1 cellular context compared by ENCODE assay signal in the genomic region with DNA sequence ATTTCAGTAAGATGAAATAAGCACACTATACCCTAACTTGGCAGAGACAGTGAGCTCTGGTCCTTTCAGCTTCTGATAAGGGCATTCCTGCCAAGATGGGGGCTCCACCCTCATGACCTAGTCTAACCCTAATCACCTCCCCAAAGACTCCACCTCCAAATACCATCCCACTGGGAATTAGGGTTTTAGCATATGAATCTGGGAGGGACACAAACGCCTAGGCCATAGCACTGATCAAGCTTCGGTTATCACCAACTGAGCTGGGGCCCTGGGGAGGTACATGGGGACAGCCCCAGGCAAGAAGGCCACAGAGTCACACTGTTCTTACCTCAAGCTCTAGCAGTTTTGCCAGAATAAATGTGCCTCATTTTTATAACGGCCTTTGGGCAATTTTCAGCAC.
TF ChIP-seq lines count a peak whose summit lies in the region.

No MANE protein-coding gene starts in this region.

TF ChIP-seq in GM23338, 12 proteins besides CTCF, POLR2A, EP300 and RAD21 (continued from another document):
- TF ChIP-seq, protein P1, sequence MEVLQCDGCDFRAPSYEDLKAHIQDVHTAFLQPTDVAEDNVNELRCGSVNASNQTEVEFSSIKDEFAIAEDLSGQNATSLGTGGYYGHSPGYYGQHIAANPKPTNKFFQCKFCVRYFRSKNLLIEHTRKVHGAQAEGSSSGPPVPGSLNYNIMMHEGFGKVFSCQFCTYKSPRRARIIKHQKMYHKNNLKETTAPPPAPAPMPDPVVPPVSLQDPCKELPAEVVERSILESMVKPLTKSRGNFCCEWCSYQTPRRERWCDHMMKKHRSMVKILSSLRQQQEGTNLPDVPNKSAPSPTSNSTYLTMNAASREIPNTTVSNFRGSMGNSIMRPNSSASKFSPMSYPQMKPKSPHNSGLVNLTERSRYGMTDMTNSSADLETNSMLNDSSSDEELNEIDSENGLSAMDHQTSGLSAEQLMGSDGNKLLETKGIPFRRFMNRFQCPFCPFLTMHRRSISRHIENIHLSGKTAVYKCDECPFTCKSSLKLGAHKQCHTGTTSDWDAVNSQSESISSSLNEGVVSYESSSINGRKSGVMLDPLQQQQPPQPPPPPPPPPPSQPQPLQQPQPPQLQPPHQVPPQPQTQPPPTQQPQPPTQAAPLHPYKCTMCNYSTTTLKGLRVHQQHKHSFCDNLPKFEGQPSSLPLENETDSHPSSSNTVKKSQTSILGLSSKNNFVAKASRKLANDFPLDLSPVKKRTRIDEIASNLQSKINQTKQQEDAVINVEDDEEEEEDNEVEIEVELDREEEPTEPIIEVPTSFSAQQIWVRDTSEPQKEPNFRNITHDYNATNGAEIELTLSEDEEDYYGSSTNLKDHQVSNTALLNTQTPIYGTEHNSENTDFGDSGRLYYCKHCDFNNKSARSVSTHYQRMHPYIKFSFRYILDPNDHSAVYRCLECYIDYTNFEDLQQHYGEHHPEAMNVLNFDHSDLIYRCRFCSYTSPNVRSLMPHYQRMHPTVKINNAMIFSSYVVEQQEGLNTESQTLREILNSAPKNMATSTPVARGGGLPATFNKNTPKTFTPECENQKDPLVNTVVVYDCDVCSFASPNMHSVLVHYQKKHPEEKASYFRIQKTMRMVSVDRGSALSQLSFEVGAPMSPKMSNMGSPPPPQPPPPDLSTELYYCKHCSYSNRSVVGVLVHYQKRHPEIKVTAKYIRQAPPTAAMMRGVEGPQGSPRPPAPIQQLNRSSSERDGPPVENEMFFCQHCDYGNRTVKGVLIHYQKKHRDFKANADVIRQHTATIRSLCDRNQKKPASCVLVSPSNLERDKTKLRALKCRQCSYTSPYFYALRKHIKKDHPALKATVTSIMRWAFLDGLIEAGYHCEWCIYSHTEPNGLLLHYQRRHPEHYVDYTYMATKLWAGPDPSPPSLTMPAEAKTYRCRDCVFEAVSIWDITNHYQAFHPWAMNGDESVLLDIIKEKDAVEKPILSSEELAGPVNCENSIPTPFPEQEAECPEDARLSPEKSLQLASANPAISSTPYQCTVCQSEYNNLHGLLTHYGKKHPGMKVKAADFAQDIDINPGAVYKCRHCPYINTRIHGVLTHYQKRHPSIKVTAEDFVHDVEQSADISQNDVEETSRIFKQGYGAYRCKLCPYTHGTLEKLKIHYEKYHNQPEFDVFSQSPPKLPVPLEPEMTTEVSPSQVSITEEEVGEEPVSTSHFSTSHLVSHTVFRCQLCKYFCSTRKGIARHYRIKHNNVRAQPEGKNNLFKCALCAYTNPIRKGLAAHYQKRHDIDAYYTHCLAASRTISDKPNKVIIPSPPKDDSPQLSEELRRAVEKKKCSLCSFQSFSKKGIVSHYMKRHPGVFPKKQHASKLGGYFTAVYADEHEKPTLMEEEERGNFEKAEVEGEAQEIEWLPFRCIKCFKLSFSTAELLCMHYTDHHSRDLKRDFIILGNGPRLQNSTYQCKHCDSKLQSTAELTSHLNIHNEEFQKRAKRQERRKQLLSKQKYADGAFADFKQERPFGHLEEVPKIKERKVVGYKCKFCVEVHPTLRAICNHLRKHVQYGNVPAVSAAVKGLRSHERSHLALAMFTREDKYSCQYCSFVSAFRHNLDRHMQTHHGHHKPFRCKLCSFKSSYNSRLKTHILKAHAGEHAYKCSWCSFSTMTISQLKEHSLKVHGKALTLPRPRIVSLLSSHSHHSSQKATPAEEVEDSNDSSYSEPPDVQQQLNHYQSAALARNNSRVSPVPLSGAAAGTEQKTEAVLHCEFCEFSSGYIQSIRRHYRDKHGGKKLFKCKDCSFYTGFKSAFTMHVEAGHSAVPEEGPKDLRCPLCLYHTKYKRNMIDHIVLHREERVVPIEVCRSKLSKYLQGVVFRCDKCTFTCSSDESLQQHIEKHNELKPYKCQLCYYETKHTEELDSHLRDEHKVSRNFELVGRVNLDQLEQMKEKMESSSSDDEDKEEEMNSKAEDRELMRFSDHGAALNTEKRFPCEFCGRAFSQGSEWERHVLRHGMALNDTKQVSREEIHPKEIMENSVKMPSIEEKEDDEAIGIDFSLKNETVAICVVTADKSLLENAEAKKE (CRISPR knock-in tag; IDR thresholded peaks at IDR 0.05): no peak
- TF ChIP-seq, protein P2, sequence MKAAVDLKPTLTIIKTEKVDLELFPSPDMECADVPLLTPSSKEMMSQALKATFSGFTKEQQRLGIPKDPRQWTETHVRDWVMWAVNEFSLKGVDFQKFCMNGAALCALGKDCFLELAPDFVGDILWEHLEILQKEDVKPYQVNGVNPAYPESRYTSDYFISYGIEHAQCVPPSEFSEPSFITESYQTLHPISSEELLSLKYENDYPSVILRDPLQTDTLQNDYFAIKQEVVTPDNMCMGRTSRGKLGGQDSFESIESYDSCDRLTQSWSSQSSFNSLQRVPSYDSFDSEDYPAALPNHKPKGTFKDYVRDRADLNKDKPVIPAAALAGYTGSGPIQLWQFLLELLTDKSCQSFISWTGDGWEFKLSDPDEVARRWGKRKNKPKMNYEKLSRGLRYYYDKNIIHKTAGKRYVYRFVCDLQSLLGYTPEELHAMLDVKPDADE (IDR thresholded peaks at IDR 0.05): no peak
- TF ChIP-seq, protein P3, sequence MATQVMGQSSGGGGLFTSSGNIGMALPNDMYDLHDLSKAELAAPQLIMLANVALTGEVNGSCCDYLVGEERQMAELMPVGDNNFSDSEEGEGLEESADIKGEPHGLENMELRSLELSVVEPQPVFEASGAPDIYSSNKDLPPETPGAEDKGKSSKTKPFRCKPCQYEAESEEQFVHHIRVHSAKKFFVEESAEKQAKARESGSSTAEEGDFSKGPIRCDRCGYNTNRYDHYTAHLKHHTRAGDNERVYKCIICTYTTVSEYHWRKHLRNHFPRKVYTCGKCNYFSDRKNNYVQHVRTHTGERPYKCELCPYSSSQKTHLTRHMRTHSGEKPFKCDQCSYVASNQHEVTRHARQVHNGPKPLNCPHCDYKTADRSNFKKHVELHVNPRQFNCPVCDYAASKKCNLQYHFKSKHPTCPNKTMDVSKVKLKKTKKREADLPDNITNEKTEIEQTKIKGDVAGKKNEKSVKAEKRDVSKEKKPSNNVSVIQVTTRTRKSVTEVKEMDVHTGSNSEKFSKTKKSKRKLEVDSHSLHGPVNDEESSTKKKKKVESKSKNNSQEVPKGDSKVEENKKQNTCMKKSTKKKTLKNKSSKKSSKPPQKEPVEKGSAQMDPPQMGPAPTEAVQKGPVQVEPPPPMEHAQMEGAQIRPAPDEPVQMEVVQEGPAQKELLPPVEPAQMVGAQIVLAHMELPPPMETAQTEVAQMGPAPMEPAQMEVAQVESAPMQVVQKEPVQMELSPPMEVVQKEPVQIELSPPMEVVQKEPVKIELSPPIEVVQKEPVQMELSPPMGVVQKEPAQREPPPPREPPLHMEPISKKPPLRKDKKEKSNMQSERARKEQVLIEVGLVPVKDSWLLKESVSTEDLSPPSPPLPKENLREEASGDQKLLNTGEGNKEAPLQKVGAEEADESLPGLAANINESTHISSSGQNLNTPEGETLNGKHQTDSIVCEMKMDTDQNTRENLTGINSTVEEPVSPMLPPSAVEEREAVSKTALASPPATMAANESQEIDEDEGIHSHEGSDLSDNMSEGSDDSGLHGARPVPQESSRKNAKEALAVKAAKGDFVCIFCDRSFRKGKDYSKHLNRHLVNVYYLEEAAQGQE (IDR thresholded peaks at IDR 0.05; ENCODE audit: unreplicated experiment): no peak
- no peak for TF ChIP-seq POLR2AphosphoS5 (IDR thresholded peaks at IDR 0.05; ENCODE audit: low read depth)
- no peak for TF ChIP-seq ZNF331 (CRISPR knock-in tag; IDR thresholded peaks at IDR 0.05; ENCODE audit: low read depth)
